Comparison of ENCODE assay signal across 20 cellular contexts in the genomic region with DNA sequence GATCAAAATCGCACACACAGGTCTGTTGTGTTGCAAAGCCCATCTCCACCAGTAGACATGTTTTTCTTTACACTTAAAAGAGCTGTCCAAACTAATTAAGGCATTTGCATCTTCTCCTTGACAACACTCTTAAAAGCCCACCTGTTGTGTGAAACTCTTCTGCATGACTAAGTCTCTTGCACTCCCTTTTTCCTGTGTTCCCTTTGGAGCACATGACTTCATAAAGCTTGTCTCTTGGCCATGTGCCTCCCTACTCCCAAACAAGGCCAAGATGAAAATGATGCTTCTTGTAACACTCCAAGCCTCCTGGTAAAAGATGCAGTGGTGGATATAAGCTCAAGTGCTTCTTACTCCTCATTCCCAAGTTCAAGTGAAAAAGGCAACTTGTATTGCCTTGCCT. TPM values are rescaled to one million over a fixed set of nuclear protein-coding genes. Genes with fewer than 3 reads are reported as not detected.
DNase-seq lines count a peak whose midpoint lies in the region; ATAC-seq and TF ChIP-seq lines count a peak whose summit lies in the region.
"Had no signal": no experiment of that assay in that cellular context is flagged by ENCODE, and none has a peak within 500 bp of the region (broad histone marks: within the 10 kb centered on the region; RNA-seq: fewer than 3 reads in every experiment).

No MANE protein-coding gene starts in this region.

- no peaks in the 10 kb centered on the region for H3K79me2 ChIP-seq in PC-9 (ENCODE audit: low read depth)

- peaks cover 73% of the 10 kb centered on the region for H3K36me3 Mint-ChIP-seq in brain

- WGBS in right cardiac atrium: 80% methylated on average over 1 of the region's 1 CpG

- H3K27me3 ChIP-seq in right cardiac atrium (ENCODE audit: control insufficient read depth, insufficient read depth) (no peaks in the 10 kb centered on the region), PC-9 (ENCODE audit: insufficient read depth, low read depth) (no peaks in the 10 kb centered on the region)

- no peak overlapping the region for H3K4me3 ChIP-seq in right cardiac atrium (ENCODE audit: low read length)
- H3K4me3 ChIP-seq in PC-9: no peak overlapping the region

- POLR2A ChIA-PET in PC-9 (lab: Charles Lee; ENCODE audit: unreplicated experiment): no interaction called here

- H3K27me3 Mint-ChIP-seq in brain: peaks cover 3% of the 10 kb centered on the region
- H3K27me3 Mint-ChIP-seq: CD4-positive, alpha-beta T cell had no signal

- H3K4me1 Mint-ChIP-seq in brain: peaks cover 16% of the 10 kb centered on the region

- H3K9me2 ChIP-seq in PC-9 (ENCODE audit: insufficient read depth): no peaks in the 10 kb centered on the region

- H3K27ac ChIP-seq in right cardiac atrium (ENCODE audit: low read length): no peak overlapping the region
- H3K27ac ChIP-seq in PC-9: no peak overlapping the region

- H3K9me3 Mint-ChIP-seq in brain: peaks cover 19 to 43% (median 39%) of the 10 kb centered on the region in 5 experiments

- H3K9me3 ChIP-seq in right cardiac atrium (ENCODE audit: control insufficient read depth, low read length) (no peaks in the 10 kb centered on the region), PC-9 (ENCODE audit: insufficient read depth, low read depth) (0 out of 2 replicates have a peak, but pooled peaks cover 6% of the 10 kb centered on the region)
- H3K9me3 ChIP-seq: Caco-2 had no signal

- H3K4me2 ChIP-seq in PC-9: no peak overlapping the region

- intact Hi-C loops in Right ventricle myocardium superior (cut with DNase I): no loop called here
- intact Hi-C loops in right cardiac atrium (cut with DNase I): no loop called here
- intact Hi-C loops in PC-9 (cut with micrococcal nuclease; ENCODE audit: unreplicated experiment): no loop called here

- peak overlapping the region in 3 of 5 experiments; percentile 22 to 50 (median 22) for H3K27ac Mint-ChIP-seq in brain
- H3K27ac Mint-ChIP-seq: CD4-positive, alpha-beta T cell had no signal

- no peak for DNase-seq in Right ventricle myocardium superior
- no peak for DNase-seq in right cardiac atrium
- peak; percentile 11 for DNase-seq in iPS-NIHi11 (ENCODE audit: low spot score)
- DNase-seq in MV-4-11 (lab: John Stamatoyannopoulos, UW): no peak
- DNase-seq in PC-9: no peak
- DNase-seq in activated CD4-positive, alpha-beta T cell treated with anti-CD3 and anti-CD28 coated beads, Interleukin-2, amount 50 U/mL, for 4 hours: no peak
- no peak for DNase-seq in ACHN
- DNase-seq: Caco-2; CD4-positive, alpha-beta T cell; GDM1; GOT3; KG1; NCI-H1048; NCI-H1436 treated with DMSO at 0.1 percent for 48 hours; NCI-H2029 treated with DMSO at 0.1 percent for 48 hours; SHP77 treated with DMSO at 0.1 percent for 48 hours had no signal

- ATAC-seq in Right ventricle myocardium superior (ENCODE audit: poor library complexity) (peak; percentile 59), right cardiac atrium (no peak)
- ATAC-seq: HepG2, SK-N-SH treated with all-trans-retinoic acid at 6 μM for 48 hours had no signal

- in situ Hi-C loops in ACHN (cut with HindIII; ENCODE audit: low pct_ligation_motif_present, low pct_unique_long_range_greater_than_20kb, low sequenced_read_pairs): no loop called here

- H3K36me3 ChIP-seq in PC-9 (ENCODE audit: low read depth): no peaks in the 10 kb centered on the region

- no TSS peak for BruUV-seq in PC-9 (replicated peaks; lab: Mats Ljungman, UMichigan)

- no peaks in the 10 kb centered on the region for H3F3A ChIP-seq in PC-9 (ENCODE audit: insufficient read depth, low read depth)

- TF ChIP-seq CTCF in brain (conservative IDR thresholded peaks at IDR 0.05): no peak
- no peak for TF ChIP-seq CTCF in PC-9 (conservative IDR thresholded peaks at IDR 0.05)

- no peaks in the 10 kb centered on the region for H3K4me1 ChIP-seq in right cardiac atrium (ENCODE audit: control insufficient read depth, insufficient read depth, low read length)
- no peaks in the 10 kb centered on the region for H3K4me1 ChIP-seq in PC-9 (replicated peaks; ENCODE audit: insufficient read depth)
- H3K4me1 ChIP-seq: Caco-2 had no signal

- no peak overlapping the region for H2AFZ ChIP-seq in PC-9

- peak overlapping the region in 1 of 5 experiments; percentile 38 for H3K4me3 Mint-ChIP-seq in brain
- H3K4me3 Mint-ChIP-seq: CD4-positive, alpha-beta T cell had no signal

- no peaks in the 10 kb centered on the region for H4K20me1 ChIP-seq in PC-9 (ENCODE audit: insufficient read depth)

- CTCF ChIA-PET in PC-9 (lab: Charles Lee): no interaction called here

RNA-seq across cellular contexts. Expression of a gene that starts 26.1 kb away (rescaled TPM):
- total RNA-seq in Right ventricle myocardium superior (7.1 TPM), right cardiac atrium (10 to 100 TPM; 10.4 to 17.2 (median 12.0) TPM), PC-9 (2021) (not detected in 2 replicates)
- polyA plus RNA-seq in right cardiac atrium (9.1 TPM), brain (ENCODE audit: insufficient read depth, low read depth, low replicate concordance) (57.0 TPM)
- total RNA-seq: OCI-LY7 had no signal
